Comparison of ENCODE assay signal across 8 cellular contexts in genomic region chr4:102564399-102564921, GRCh38.
DNase-seq lines count a peak whose midpoint lies in the region; ATAC-seq and TF ChIP-seq lines count a peak whose summit lies in the region.

No MANE protein-coding gene starts in this region.

- H3K36me3 Mint-ChIP-seq in activated CD4-positive, alpha-beta memory T cell treated with anti-CD3 and anti-CD28 coated beads for 36 hours, result peaks cover 43% of the 10 kb centered on the region
- peaks cover 64% of the 10 kb centered on the region for H3K36me3 Mint-ChIP-seq in activated CD4-positive, alpha-beta memory T cell treated with anti-CD3 and anti-CD28 coated beads, Interleukin-2, amount 10 ng/mL, durations not matched to agents 7 days and 5 days (ENCODE audit: low read depth)

- intact Hi-C loops in activated CD4-positive, alpha-beta memory T cell treated with anti-CD3 and anti-CD28 coated beads for 36 hours (cut with micrococcal nuclease), result loop anchor here (2.0 kb wide), 1 partner anchor 16 kb away; no protein-coding TSS in a partner anchor
- intact Hi-C loops in left ventricle myocardium inferior (cut with micrococcal nuclease), result no loop called here

- peaks cover 82% of the 10 kb centered on the region for H3K4me1 Mint-ChIP-seq in activated CD4-positive, alpha-beta memory T cell treated with anti-CD3 and anti-CD28 coated beads for 36 hours (ENCODE audit: low read depth)
- H3K4me1 Mint-ChIP-seq in activated CD4-positive, alpha-beta memory T cell treated with anti-CD3 and anti-CD28 coated beads, Interleukin-2, amount 10 ng/mL, durations not matched to agents 7 days and 5 days, result peaks cover 50% of the 10 kb centered on the region

- no peak overlapping the region for H2BK12ac ChIP-seq in mesenchymal stem cell (ENCODE audit: low read length in 2 of 2)

- H3K79me1 ChIP-seq in mesenchymal stem cell (replicated peaks; ENCODE audit: low read length, poor library complexity, severe bottlenecking), result peaks cover 25% of the 10 kb centered on the region

- no peak overlapping the region for H3K18ac ChIP-seq in mesenchymal stem cell (ENCODE audit: low read depth in 1 of 2, low read length in 2 of 2)

- peak overlapping the region; percentile 40 for H3K27ac Mint-ChIP-seq in activated CD4-positive, alpha-beta memory T cell treated with anti-CD3 and anti-CD28 coated beads for 36 hours
- H3K27ac Mint-ChIP-seq in activated CD4-positive, alpha-beta memory T cell treated with anti-CD3 and anti-CD28 coated beads, Interleukin-2, amount 10 ng/mL, durations not matched to agents 7 days and 5 days, result no peak overlapping the region

- ATAC-seq in HG02884 (IDR thresholded peaks at IDR 0.05; ENCODE audit: unreplicated experiment), result peak; percentile 76

- WGBS in mesenchymal stem cell, result 33% methylated on average over 2 of the region's 4 CpGs

- H3K23ac ChIP-seq in mesenchymal stem cell (ENCODE audit: low read length in 2 of 2), result no peak overlapping the region

- TF ChIP-seq CTCF in RWPE1 (conservative IDR thresholded peaks at IDR 0.05; ENCODE audit: low read depth), result no peak
- no peak for TF ChIP-seq CTCF in Peyer's patch (IDR thresholded peaks at IDR 0.05)
- no peak for TF ChIP-seq CTCF in left ventricle myocardium inferior (IDR thresholded peaks at IDR 0.05; ENCODE audit: borderline replicate concordance)

- DNase-seq in activated CD4-positive, alpha-beta memory T cell treated with anti-CD3 and anti-CD28 coated beads for 36 hours, result peak; percentile 51
- DNase-seq in activated CD4-positive, alpha-beta memory T cell treated with anti-CD3 and anti-CD28 coated beads, Interleukin-2, amount 10 ng/mL, durations not matched to agents 7 days and 5 days, result no peak
- DNase-seq in RWPE1 (ENCODE audit: low spot score), result peak; percentile 15
- peak; percentile 44 for DNase-seq in mesenchymal stem cell
- no peak for DNase-seq in NCI-H2196 treated with DMSO at 0.1 percent for 48 hours (lab: John Stamatoyannopoulos, UW; ENCODE audit: unreplicated experiment)
- no peak for DNase-seq in Peyer's patch
- DNase-seq in left ventricle myocardium inferior, result no peak

- no peak overlapping the region for H3K4me3 ChIP-seq in mesenchymal stem cell (ENCODE audit: insufficient read depth in 1 of 2, low read depth in 1 of 2, low read length in 2 of 2)
- H3K4me3 ChIP-seq in Peyer's patch, result no peak overlapping the region
- no peak overlapping the region for H3K4me3 ChIP-seq in left ventricle myocardium inferior

- no peak overlapping the region for H4K91ac ChIP-seq in mesenchymal stem cell (ENCODE audit: low read length)

- TF ChIP-seq POLR2A in Peyer's patch (IDR thresholded peaks at IDR 0.05), result no peak

- H3K27me3 Mint-ChIP-seq in activated CD4-positive, alpha-beta memory T cell treated with anti-CD3 and anti-CD28 coated beads for 36 hours, result no peaks in the 10 kb centered on the region
- H3K27me3 Mint-ChIP-seq in activated CD4-positive, alpha-beta memory T cell treated with anti-CD3 and anti-CD28 coated beads, Interleukin-2, amount 10 ng/mL, durations not matched to agents 7 days and 5 days, result no peaks in the 10 kb centered on the region

- H3K9ac ChIP-seq in mesenchymal stem cell (ENCODE audit: low read length), result no peak overlapping the region

- H2BK15ac ChIP-seq in mesenchymal stem cell (ENCODE audit: low read depth, poor library complexity, severe bottlenecking), result no peak overlapping the region

- H2AFZ ChIP-seq in mesenchymal stem cell (ENCODE audit: low read depth, low read length), result no peak overlapping the region

- no peak overlapping the region for H3K4me2 ChIP-seq in mesenchymal stem cell (ENCODE audit: low read length, poor library complexity, severe bottlenecking)

- POLR2A ChIA-PET in activated CD4-positive, alpha-beta memory T cell treated with anti-CD3 and anti-CD28 coated beads for 36 hours (lab: Charles Lee), result interaction anchor here (0.8 to 2.0 kb wide), 3 partner anchors 11 to 44 kb away, joined by 4 to 7 read pairs (median 5); no protein-coding TSS in a partner anchor
- POLR2A ChIA-PET in activated CD4-positive, alpha-beta memory T cell treated with anti-CD3 and anti-CD28 coated beads, Interleukin-2, amount 10 ng/mL, durations not matched to agents 7 days and 5 days (lab: Charles Lee), result no interaction called here
- POLR2A ChIA-PET in RWPE1 (lab: Yijun Ruan, JAX; ENCODE audit: low non-redundant PET), result no interaction called here

- H3K9me3 ChIP-seq in mesenchymal stem cell (ENCODE audit: control insufficient read depth, low read length) (no peaks in the 10 kb centered on the region), Peyer's patch (no peaks in the 10 kb centered on the region), left ventricle myocardium inferior (replicated peaks) (no peaks in the 10 kb centered on the region)

- peaks cover 0 to 12% of the 10 kb centered on the region in 2 experiments for H3K36me3 ChIP-seq in mesenchymal stem cell (ENCODE audit: control insufficient read depth in 1 of 2, insufficient read depth in 2 of 2, low read depth in 1 of 2, low read length in 2 of 2)
- H3K36me3 ChIP-seq in Peyer's patch, result no peaks in the 10 kb centered on the region
- peaks cover 8% of the 10 kb centered on the region for H3K36me3 ChIP-seq in left ventricle myocardium inferior

- no peak overlapping the region for H2BK120ac ChIP-seq in mesenchymal stem cell (ENCODE audit: low read depth, low read length)

- no peaks in the 10 kb centered on the region for H3K4me1 ChIP-seq in mesenchymal stem cell (ENCODE audit: control insufficient read depth, insufficient read depth, low read depth, low read length)
- peaks cover 0 to 7% (median 0%) of the 10 kb centered on the region in 4 donors for H3K4me1 ChIP-seq in Peyer's patch
- H3K4me1 ChIP-seq in left ventricle myocardium inferior, result peaks cover 48% of the 10 kb centered on the region

- H3K14ac ChIP-seq in mesenchymal stem cell (ENCODE audit: low read length in 2 of 2), result no peak overlapping the region

- H3K27ac ChIP-seq in RWPE1 (no peak overlapping the region), mesenchymal stem cell (ENCODE audit: low read length, poor library complexity, severe bottlenecking) (peak overlapping the region; percentile 49), Peyer's patch (no peak overlapping the region), left ventricle myocardium inferior (replicated peaks) (no peak overlapping the region)

- CTCF ChIA-PET in activated CD4-positive, alpha-beta memory T cell treated with anti-CD3 and anti-CD28 coated beads for 36 hours (lab: Charles Lee), result no interaction called here
- CTCF ChIA-PET in activated CD4-positive, alpha-beta memory T cell treated with anti-CD3 and anti-CD28 coated beads, Interleukin-2, amount 10 ng/mL, durations not matched to agents 7 days and 5 days (lab: Charles Lee), result interaction anchor here (1.4 kb wide), 1 partner anchor 14 kb away, joined by 4 read pairs; no protein-coding TSS in a partner anchor
- CTCF ChIA-PET in RWPE1 (lab: Yijun Ruan, JAX), result interaction anchor here (0.6 kb wide), 1 partner anchor 1087 kb away, joined by 3 read pairs; no protein-coding TSS in a partner anchor

- H3K27me3 ChIP-seq in mesenchymal stem cell (ENCODE audit: control insufficient read depth in 1 of 2, insufficient read depth in 1 of 2, low read length in 2 of 2), result no peaks in the 10 kb centered on the region
- no peaks in the 10 kb centered on the region for H3K27me3 ChIP-seq in Peyer's patch
- no peaks in the 10 kb centered on the region for H3K27me3 ChIP-seq in left ventricle myocardium inferior (ENCODE audit: low read depth)

- no peak overlapping the region for H3K4me3 Mint-ChIP-seq in activated CD4-positive, alpha-beta memory T cell treated with anti-CD3 and anti-CD28 coated beads for 36 hours
- H3K4me3 Mint-ChIP-seq in activated CD4-positive, alpha-beta memory T cell treated with anti-CD3 and anti-CD28 coated beads, Interleukin-2, amount 10 ng/mL, durations not matched to agents 7 days and 5 days, result no peak overlapping the region

- no peak overlapping the region for H2BK5ac ChIP-seq in mesenchymal stem cell (ENCODE audit: low read depth, low read length, poor library complexity, severe bottlenecking)

- H4K8ac ChIP-seq in mesenchymal stem cell (ENCODE audit: low read length), result no peak overlapping the region

- peaks cover 2% of the 10 kb centered on the region for H3K9me3 Mint-ChIP-seq in activated CD4-positive, alpha-beta memory T cell treated with anti-CD3 and anti-CD28 coated beads for 36 hours
- H3K9me3 Mint-ChIP-seq in activated CD4-positive, alpha-beta memory T cell treated with anti-CD3 and anti-CD28 coated beads, Interleukin-2, amount 10 ng/mL, durations not matched to agents 7 days and 5 days, result no peaks in the 10 kb centered on the region

- no peak overlapping the region for H2AK5ac ChIP-seq in mesenchymal stem cell (ENCODE audit: low read length, severe bottlenecking)

- H3K4ac ChIP-seq in mesenchymal stem cell (ENCODE audit: low read depth in 1 of 2, low read length in 2 of 2), result peak overlapping the region in 1 of 2 experiments; percentile 45

Comparison
In these comparisons a context has a peak if more than half of its experiments do, and no peak if none do; other contexts are left out.
1. DNase-seq: peak in activated CD4-positive, alpha-beta memory T cell treated with anti-CD3 and anti-CD28 coated beads for 36 hours (single experiment), RWPE1 (single experiment) and mesenchymal stem cell (single experiment); none in activated CD4-positive, alpha-beta memory T cell treated with anti-CD3 and anti-CD28 coated beads, Interleukin-2, amount 10 ng/mL, durations not matched to agents 7 days and 5 days (single experiment), NCI-H2196 treated with DMSO at 0.1 percent for 48 hours (single experiment), Peyer's patch (0 of 3) and left ventricle myocardium inferior (single experiment).